ENCODE assay signal across 1 cellular context in the genomic region with DNA sequence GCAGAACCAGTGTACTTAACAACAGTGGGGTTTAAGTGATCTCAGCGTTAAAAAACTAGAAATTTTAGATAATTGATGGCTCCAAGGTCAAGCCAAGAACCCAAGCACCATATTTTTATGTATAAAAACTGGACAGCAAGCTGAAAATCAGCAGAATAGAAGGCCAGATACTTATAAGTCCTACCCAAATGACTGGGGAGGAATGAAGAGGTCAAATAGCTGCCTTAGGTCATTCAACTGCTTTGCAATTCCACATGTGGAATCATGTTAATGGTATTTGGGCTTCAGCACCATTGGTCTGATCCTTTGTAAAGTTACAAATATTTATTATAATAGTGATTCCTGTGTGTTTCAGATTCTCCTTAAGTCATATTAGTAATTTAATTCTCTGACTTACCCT.
TF ChIP-seq lines count a peak whose summit lies in the region.

No MANE protein-coding gene starts in this region.

TF ChIP-seq in GM23338, 12 proteins besides CTCF, POLR2A, EP300 and RAD21 (continued from another document):
- TF ChIP-seq, protein P1, sequence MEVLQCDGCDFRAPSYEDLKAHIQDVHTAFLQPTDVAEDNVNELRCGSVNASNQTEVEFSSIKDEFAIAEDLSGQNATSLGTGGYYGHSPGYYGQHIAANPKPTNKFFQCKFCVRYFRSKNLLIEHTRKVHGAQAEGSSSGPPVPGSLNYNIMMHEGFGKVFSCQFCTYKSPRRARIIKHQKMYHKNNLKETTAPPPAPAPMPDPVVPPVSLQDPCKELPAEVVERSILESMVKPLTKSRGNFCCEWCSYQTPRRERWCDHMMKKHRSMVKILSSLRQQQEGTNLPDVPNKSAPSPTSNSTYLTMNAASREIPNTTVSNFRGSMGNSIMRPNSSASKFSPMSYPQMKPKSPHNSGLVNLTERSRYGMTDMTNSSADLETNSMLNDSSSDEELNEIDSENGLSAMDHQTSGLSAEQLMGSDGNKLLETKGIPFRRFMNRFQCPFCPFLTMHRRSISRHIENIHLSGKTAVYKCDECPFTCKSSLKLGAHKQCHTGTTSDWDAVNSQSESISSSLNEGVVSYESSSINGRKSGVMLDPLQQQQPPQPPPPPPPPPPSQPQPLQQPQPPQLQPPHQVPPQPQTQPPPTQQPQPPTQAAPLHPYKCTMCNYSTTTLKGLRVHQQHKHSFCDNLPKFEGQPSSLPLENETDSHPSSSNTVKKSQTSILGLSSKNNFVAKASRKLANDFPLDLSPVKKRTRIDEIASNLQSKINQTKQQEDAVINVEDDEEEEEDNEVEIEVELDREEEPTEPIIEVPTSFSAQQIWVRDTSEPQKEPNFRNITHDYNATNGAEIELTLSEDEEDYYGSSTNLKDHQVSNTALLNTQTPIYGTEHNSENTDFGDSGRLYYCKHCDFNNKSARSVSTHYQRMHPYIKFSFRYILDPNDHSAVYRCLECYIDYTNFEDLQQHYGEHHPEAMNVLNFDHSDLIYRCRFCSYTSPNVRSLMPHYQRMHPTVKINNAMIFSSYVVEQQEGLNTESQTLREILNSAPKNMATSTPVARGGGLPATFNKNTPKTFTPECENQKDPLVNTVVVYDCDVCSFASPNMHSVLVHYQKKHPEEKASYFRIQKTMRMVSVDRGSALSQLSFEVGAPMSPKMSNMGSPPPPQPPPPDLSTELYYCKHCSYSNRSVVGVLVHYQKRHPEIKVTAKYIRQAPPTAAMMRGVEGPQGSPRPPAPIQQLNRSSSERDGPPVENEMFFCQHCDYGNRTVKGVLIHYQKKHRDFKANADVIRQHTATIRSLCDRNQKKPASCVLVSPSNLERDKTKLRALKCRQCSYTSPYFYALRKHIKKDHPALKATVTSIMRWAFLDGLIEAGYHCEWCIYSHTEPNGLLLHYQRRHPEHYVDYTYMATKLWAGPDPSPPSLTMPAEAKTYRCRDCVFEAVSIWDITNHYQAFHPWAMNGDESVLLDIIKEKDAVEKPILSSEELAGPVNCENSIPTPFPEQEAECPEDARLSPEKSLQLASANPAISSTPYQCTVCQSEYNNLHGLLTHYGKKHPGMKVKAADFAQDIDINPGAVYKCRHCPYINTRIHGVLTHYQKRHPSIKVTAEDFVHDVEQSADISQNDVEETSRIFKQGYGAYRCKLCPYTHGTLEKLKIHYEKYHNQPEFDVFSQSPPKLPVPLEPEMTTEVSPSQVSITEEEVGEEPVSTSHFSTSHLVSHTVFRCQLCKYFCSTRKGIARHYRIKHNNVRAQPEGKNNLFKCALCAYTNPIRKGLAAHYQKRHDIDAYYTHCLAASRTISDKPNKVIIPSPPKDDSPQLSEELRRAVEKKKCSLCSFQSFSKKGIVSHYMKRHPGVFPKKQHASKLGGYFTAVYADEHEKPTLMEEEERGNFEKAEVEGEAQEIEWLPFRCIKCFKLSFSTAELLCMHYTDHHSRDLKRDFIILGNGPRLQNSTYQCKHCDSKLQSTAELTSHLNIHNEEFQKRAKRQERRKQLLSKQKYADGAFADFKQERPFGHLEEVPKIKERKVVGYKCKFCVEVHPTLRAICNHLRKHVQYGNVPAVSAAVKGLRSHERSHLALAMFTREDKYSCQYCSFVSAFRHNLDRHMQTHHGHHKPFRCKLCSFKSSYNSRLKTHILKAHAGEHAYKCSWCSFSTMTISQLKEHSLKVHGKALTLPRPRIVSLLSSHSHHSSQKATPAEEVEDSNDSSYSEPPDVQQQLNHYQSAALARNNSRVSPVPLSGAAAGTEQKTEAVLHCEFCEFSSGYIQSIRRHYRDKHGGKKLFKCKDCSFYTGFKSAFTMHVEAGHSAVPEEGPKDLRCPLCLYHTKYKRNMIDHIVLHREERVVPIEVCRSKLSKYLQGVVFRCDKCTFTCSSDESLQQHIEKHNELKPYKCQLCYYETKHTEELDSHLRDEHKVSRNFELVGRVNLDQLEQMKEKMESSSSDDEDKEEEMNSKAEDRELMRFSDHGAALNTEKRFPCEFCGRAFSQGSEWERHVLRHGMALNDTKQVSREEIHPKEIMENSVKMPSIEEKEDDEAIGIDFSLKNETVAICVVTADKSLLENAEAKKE (CRISPR knock-in tag; IDR thresholded peaks at IDR 0.05) = no peak
- TF ChIP-seq JUNB (IDR thresholded peaks at IDR 0.05; ENCODE audit: unreplicated experiment) (no peak), STAT1 (IDR thresholded peaks at IDR 0.05; ENCODE audit: unreplicated experiment) (no peak), EZH2phosphoT487 (IDR thresholded peaks at IDR 0.05; ENCODE audit: unreplicated experiment) (no peak), CREB1 (CRISPR knock-in tag; IDR thresholded peaks at IDR 0.05; ENCODE audit: low read depth) (no peak), NANOG (IDR thresholded peaks at IDR 0.05; ENCODE audit: borderline replicate concordance) (no peak)
- TF ChIP-seq, protein P2, sequence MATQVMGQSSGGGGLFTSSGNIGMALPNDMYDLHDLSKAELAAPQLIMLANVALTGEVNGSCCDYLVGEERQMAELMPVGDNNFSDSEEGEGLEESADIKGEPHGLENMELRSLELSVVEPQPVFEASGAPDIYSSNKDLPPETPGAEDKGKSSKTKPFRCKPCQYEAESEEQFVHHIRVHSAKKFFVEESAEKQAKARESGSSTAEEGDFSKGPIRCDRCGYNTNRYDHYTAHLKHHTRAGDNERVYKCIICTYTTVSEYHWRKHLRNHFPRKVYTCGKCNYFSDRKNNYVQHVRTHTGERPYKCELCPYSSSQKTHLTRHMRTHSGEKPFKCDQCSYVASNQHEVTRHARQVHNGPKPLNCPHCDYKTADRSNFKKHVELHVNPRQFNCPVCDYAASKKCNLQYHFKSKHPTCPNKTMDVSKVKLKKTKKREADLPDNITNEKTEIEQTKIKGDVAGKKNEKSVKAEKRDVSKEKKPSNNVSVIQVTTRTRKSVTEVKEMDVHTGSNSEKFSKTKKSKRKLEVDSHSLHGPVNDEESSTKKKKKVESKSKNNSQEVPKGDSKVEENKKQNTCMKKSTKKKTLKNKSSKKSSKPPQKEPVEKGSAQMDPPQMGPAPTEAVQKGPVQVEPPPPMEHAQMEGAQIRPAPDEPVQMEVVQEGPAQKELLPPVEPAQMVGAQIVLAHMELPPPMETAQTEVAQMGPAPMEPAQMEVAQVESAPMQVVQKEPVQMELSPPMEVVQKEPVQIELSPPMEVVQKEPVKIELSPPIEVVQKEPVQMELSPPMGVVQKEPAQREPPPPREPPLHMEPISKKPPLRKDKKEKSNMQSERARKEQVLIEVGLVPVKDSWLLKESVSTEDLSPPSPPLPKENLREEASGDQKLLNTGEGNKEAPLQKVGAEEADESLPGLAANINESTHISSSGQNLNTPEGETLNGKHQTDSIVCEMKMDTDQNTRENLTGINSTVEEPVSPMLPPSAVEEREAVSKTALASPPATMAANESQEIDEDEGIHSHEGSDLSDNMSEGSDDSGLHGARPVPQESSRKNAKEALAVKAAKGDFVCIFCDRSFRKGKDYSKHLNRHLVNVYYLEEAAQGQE (IDR thresholded peaks at IDR 0.05; ENCODE audit: unreplicated experiment) = no peak
